ENCODE assay signal across 25 cellular contexts in the genomic region with DNA sequence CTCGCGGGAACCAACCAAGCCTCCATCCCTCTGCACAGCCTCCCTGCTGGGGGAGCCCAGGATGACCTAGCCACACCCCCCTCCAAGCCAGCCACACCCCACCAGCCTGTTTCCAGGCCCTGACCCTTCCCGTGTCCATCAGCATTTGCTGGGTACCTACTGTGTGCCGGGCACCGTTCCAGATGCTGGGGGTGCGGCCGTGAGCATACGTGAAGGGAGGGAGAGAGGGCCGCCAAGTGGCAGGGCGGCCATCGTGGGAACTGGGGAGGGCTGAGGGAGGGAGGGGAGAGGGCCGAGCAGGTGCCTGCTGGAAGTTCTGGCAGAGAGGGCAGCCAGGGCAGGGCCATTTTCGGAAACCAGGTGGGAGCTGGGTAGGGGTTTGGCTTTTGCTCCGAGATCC. TPM values are rescaled to one million over a fixed set of nuclear protein-coding genes. Genes with fewer than 3 reads are reported as not detected.
A peak's percentile ranks its signal among the peaks of the same experiment; 100 is the strongest.
DNase-seq lines count a peak whose midpoint lies in the region; ATAC-seq, FAIRE-seq and TF ChIP-seq lines count a peak whose summit lies in the region.
"Had no signal": no experiment of that assay in that cellular context is flagged by ENCODE, and none has a peak within 500 bp of the region (broad histone marks: within the 10 kb centered on the region; RNA-seq: fewer than 3 reads in every experiment).

No MANE protein-coding gene starts in this region.

- FAIRE-seq in H1 (lab: Jason Lieb, UNC): no peak
- FAIRE-seq: A204.1 had no signal

- H3K4me2 ChIP-seq in BLaER1 (peak overlapping the region; percentile 98), H1 (ENCODE audit: insufficient read depth in 1 of 2, low read depth in 2 of 2, low read length in 2 of 2) (no peak overlapping the region), neuronal stem cell (ENCODE audit: insufficient read depth, low read length, poor library complexity, severe bottlenecking) (no peak overlapping the region)

- POLR2A ChIA-PET in Caco-2 (lab: Charles Lee): no interaction called here
- POLR2A ChIA-PET in H1 (lab: Charles Lee; ENCODE audit: partially characterized antibody): no interaction called here

- BruUV-seq in Caco-2 (replicated peaks; lab: Mats Ljungman, UMichigan): no TSS peak

- H3K36me3 ChIP-seq in BLaER1: 0 out of 2 replicates have a peak, but pooled peaks cover 6% of the 10 kb centered on the region
- H3K36me3 ChIP-seq in Caco-2 (ENCODE audit: control insufficient read depth, insufficient read depth, low read length): no peaks in the 10 kb centered on the region; the same call in 1 of the 2 replicates
- H3K36me3 ChIP-seq in H1 (ENCODE audit: control insufficient read depth in 2 of 4, insufficient read depth in 4 of 4, low read length in 3 of 4): no peaks in the 10 kb centered on the region
- no peaks in the 10 kb centered on the region for H3K36me3 ChIP-seq in neuronal stem cell (replicated peaks in 1 of 2; ENCODE audit: control insufficient read depth in 2 of 2, insufficient read depth in 2 of 2, low read length in 2 of 2)
- no peaks in the 10 kb centered on the region for H3K36me3 ChIP-seq in psoas muscle (ENCODE audit: insufficient read depth in 1 of 2, low read depth in 1 of 2)

- H2AK5ac ChIP-seq in H1 (ENCODE audit: low read depth, low read length) (no peak overlapping the region), neuronal stem cell (ENCODE audit: low read depth, low read length) (peak overlapping the region; percentile 63)

- H2BK5ac ChIP-seq in H1 (ENCODE audit: low read depth, low read length) (no peak overlapping the region), neuronal stem cell (ENCODE audit: low read length) (no peak overlapping the region)

- H4K91ac ChIP-seq in H1 (replicated peaks; ENCODE audit: insufficient read length, low read length) (no peak overlapping the region), neuronal stem cell (ENCODE audit: low read depth, low read length, poor library complexity) (no peak overlapping the region)

- H3K9ac ChIP-seq in BLaER1 (0 out of 2 replicates have a peak overlapping the region, but pooled peaks have one; percentile 76), H1 (replicated peaks in 1 of 4; ENCODE audit: extremely low read depth in 1 of 4, low read depth in 3 of 4, low read length in 3 of 4) (no peak overlapping the region), neuronal stem cell (ENCODE audit: low read depth, low read length, poor library complexity) (no peak overlapping the region)

- H4K5ac ChIP-seq in H1 (ENCODE audit: insufficient read length, low read depth, low read length): no peak overlapping the region

- H3K23ac ChIP-seq in H1 (ENCODE audit: insufficient read length) (no peak overlapping the region), neuronal stem cell (ENCODE audit: low read depth, low read length, poor library complexity) (peak overlapping the region; percentile 73)

- ATAC-seq in psoas muscle: no peak

- no peak overlapping the region for H2BK15ac ChIP-seq in H1 (ENCODE audit: low read length)
- H2BK15ac ChIP-seq in neuronal stem cell (ENCODE audit: low read length): no peak overlapping the region

- TF ChIP-seq POLR2A in H1 (IDR thresholded peaks at IDR 0.05; ENCODE audit: control extremely low read depth in 1 of 2, low read depth in 2 of 2, low read length in 2 of 2): no peak

- peaks cover 98% of the 10 kb centered on the region for H3K4me1 ChIP-seq in BLaER1
- H3K4me1 ChIP-seq in Caco-2: peaks cover 6% of the 10 kb centered on the region; the same call in 1 of the 2 replicates
- H3K4me1 ChIP-seq in H1 (replicated peaks in 1 of 4; ENCODE audit: control insufficient read depth in 3 of 4, insufficient read depth in 4 of 4, low read length in 3 of 4): peaks cover 0 to 4% (median 0%) of the 10 kb centered on the region in 4 experiments; a peak in 1 of 7 replicates
- H3K4me1 ChIP-seq in neuronal stem cell (ENCODE audit: control insufficient read depth in 2 of 2, insufficient read depth in 1 of 2, low read depth in 1 of 2, low read length in 2 of 2): peaks cover 4 to 16% of the 10 kb centered on the region in 2 donors
- H3K4me1 ChIP-seq in psoas muscle: no peaks in the 10 kb centered on the region

- H4K20me1 ChIP-seq in BLaER1: peaks cover 44% of the 10 kb centered on the region
- peaks cover 2 to 7% of the 10 kb centered on the region in 2 experiments for H4K20me1 ChIP-seq in H1 (replicated peaks in 1 of 2; ENCODE audit: control insufficient read depth in 1 of 2, insufficient read depth in 2 of 2, low read length in 2 of 2)

- TF ChIP-seq RAD21 in H1 (IDR thresholded peaks at IDR 0.05 in 1 of 2, conservative IDR thresholded peaks at IDR 0.05 in 1 of 2; ENCODE audit: low read depth in 2 of 2, low read length in 2 of 2): no peak

- CTCF ChIA-PET in Caco-2 (lab: Charles Lee): no interaction called here
- CTCF ChIA-PET in H1 (lab: Charles Lee; ENCODE audit: partially characterized antibody): no interaction called here

- DNase-seq in Caco-2: no peak
- DNase-seq in H1 (ENCODE audit: low read depth in 1 of 2, low spot score in 2 of 2): no peak
- no peak for DNase-seq in neuronal stem cell (ENCODE audit: low spot score)
- DNase-seq in NCI-H2107 treated with DMSO at 0.1 percent for 48 hours (lab: John Stamatoyannopoulos, UW; ENCODE audit: unreplicated experiment): no peak
- no peak for DNase-seq in psoas muscle
- no peak for DNase-seq in type B pancreatic cell (ENCODE audit: extremely low spot score, unreplicated experiment)
- DNase-seq: CD8-positive, alpha-beta memory T cell; GDM1; H7; HFFc6; KBM-7; MM.1S; NCI-H1092; NCI-H1436; NCI-H187 treated with DMSO at 0.1 percent for 48 hours; NCI-H2107; NCI-H510A treated with DMSO at 0.1 percent for 48 hours; NCI-H774; NK-92 treated with Interleukin-12 subunit alpha and Interleukin-12 subunit beta, amount 100 ng/mL, for 24 hours; SHP77 treated with DMSO at 0.1 percent for 48 hours; SW 1271 had no signal

- no peaks in the 10 kb centered on the region for H3K79me2 ChIP-seq in H1 (ENCODE audit: control insufficient read depth in 1 of 2, insufficient read depth in 2 of 2, low read length in 2 of 2)

- H3K4me1 Mint-ChIP-seq in Caco-2 (ENCODE audit: low read depth, unreplicated experiment) (peaks cover 24% of the 10 kb centered on the region), type B pancreatic cell (ENCODE audit: unreplicated experiment) (peaks cover 21% of the 10 kb centered on the region)

- intact Hi-C loops in Caco-2 (cut with micrococcal nuclease; ENCODE audit: unreplicated experiment) (no loop called here), psoas muscle (cut with DNase I) (no loop called here)

- H4K8ac ChIP-seq in H1 (ENCODE audit: extremely low read depth, insufficient read depth, low read length): no peak overlapping the region
- no peak overlapping the region for H4K8ac ChIP-seq in neuronal stem cell (ENCODE audit: low read depth, low read length)

- H3K9me3 ChIP-seq in BLaER1: no peaks in the 10 kb centered on the region
- no peaks in the 10 kb centered on the region for H3K9me3 ChIP-seq in Caco-2
- no peaks in the 10 kb centered on the region for H3K9me3 ChIP-seq in H1 (ENCODE audit: insufficient read depth in 2 of 2, low read depth in 1 of 2, low read length in 1 of 2)
- H3K9me3 ChIP-seq in neuronal stem cell (replicated peaks in 1 of 2; ENCODE audit: control insufficient read depth in 2 of 2, insufficient read depth in 1 of 2, low read depth in 1 of 2, low read length in 2 of 2): no peaks in the 10 kb centered on the region
- no peaks in the 10 kb centered on the region for H3K9me3 ChIP-seq in psoas muscle

- no peaks in the 10 kb centered on the region; the same call in 1 of the 2 replicates for H3K79me1 ChIP-seq in H1 (ENCODE audit: low read depth, low read length)
- H3K79me1 ChIP-seq in neuronal stem cell (ENCODE audit: low read depth, low read length): peaks cover 8% of the 10 kb centered on the region

- H2BK12ac ChIP-seq in H1 (ENCODE audit: low read depth, low read length): no peak overlapping the region
- H2BK12ac ChIP-seq in neuronal stem cell (ENCODE audit: low read length): no peak overlapping the region

- H3K4me3 ChIP-seq in BLaER1 (no peak overlapping the region), Caco-2 (ENCODE audit: low read depth, low read length) (no peak overlapping the region), H1 (ENCODE audit: extremely low read depth in 1 of 4, insufficient read depth in 2 of 4, low read depth in 3 of 4, low read length in 4 of 4) (no peak overlapping the region), neuronal stem cell (ENCODE audit: low read length in 2 of 2) (no peak overlapping the region), psoas muscle (no peak overlapping the region)
- H3K4me3 ChIP-seq: SK-N-MC had no signal

- H3K18ac ChIP-seq in H1 (ENCODE audit: extremely low read depth, low read length) (no peak overlapping the region), neuronal stem cell (ENCODE audit: low read length) (peak overlapping the region; percentile 85)

- H2AFZ ChIP-seq in H1 (ENCODE audit: low read length) (no peak overlapping the region), neuronal stem cell (ENCODE audit: low read length) (no peak overlapping the region)

- no peak overlapping the region for H3K56ac ChIP-seq in H1 (replicated peaks; ENCODE audit: insufficient read length, low read depth, low read length)

- H3K27me3 Mint-ChIP-seq in Caco-2 (ENCODE audit: insufficient read depth, unreplicated experiment): no peaks in the 10 kb centered on the region
- H3K27me3 Mint-ChIP-seq in type B pancreatic cell: no peaks in the 10 kb centered on the region

- H3K14ac ChIP-seq in H1 (ENCODE audit: insufficient read length): no peak overlapping the region
- no peak overlapping the region for H3K14ac ChIP-seq in neuronal stem cell (ENCODE audit: low read length)

- H3K27ac ChIP-seq in BLaER1 (peak overlapping the region; percentile 92), H1 (ENCODE audit: low read depth, low read length) (no peak overlapping the region), neuronal stem cell (replicated peaks; ENCODE audit: low read length) (no peak overlapping the region), psoas muscle (no peak overlapping the region)
- H3K27ac ChIP-seq: RWPE1, SK-N-MC had no signal

- H3K23me2 ChIP-seq in H1 (ENCODE audit: low read depth, low read length): no peaks in the 10 kb centered on the region

- no peak overlapping the region for H3K4ac ChIP-seq in H1 (replicated peaks; ENCODE audit: insufficient read length, low read depth, low read length)
- peak overlapping the region; percentile 6 for H3K4ac ChIP-seq in neuronal stem cell (ENCODE audit: low read length)

- H3K27ac Mint-ChIP-seq in Caco-2 (ENCODE audit: unreplicated experiment): peak overlapping the region; percentile 23
- H3K27ac Mint-ChIP-seq in type B pancreatic cell: no peak overlapping the region
- H3K27ac Mint-ChIP-seq: HFFc6 had no signal

- H3K27me3 ChIP-seq in BLaER1 (no peaks in the 10 kb centered on the region), Caco-2 (replicated peaks; ENCODE audit: control insufficient read depth, insufficient read depth, low read length) (no peaks in the 10 kb centered on the region), H1 (replicated peaks in 1 of 4; ENCODE audit: control insufficient read depth in 3 of 4, extremely low read depth in 1 of 4, insufficient read depth in 3 of 4, low read length in 3 of 4) (no peaks in the 10 kb centered on the region), neuronal stem cell (ENCODE audit: control insufficient read depth in 3 of 3, insufficient read depth in 3 of 3, low read depth in 1 of 3, low read length in 3 of 3) (no peaks in the 10 kb centered on the region), psoas muscle (ENCODE audit: insufficient read depth in 3 of 3, low read length in 2 of 3) (peaks cover 0 to 18% (median 5%) of the 10 kb centered on the region in 3 donors)

- no peak overlapping the region for H2BK120ac ChIP-seq in H1 (replicated peaks; ENCODE audit: low read depth, low read length)
- no peak overlapping the region for H2BK120ac ChIP-seq in neuronal stem cell (ENCODE audit: low read depth, low read length)

- TF ChIP-seq CTCF in Caco-2 (IDR thresholded peaks at IDR 0.05; ENCODE audit: insufficient read depth in 1 of 2, low read depth in 1 of 2, low read length in 1 of 2, severe bottlenecking in 1 of 2, unreplicated experiment in 1 of 2) (no peak), H1 (IDR thresholded peaks at IDR 0.05; ENCODE audit: control extremely low read depth in 1 of 3, insufficient read depth in 1 of 3, low read depth in 1 of 3, low read length in 3 of 3) (no peak), psoas muscle (IDR thresholded peaks at IDR 0.05) (no peak), type B pancreatic cell (conservative IDR thresholded peaks at IDR 0.05) (no peak)

- H3K4me3 Mint-ChIP-seq in Caco-2 (ENCODE audit: unreplicated experiment): no peak overlapping the region
- H3K4me3 Mint-ChIP-seq in type B pancreatic cell: no peak overlapping the region
- H3K4me3 Mint-ChIP-seq: HFFc6 had no signal

- H3K36me3 Mint-ChIP-seq in Caco-2 (ENCODE audit: insufficient read depth, unreplicated experiment): peaks cover 1% of the 10 kb centered on the region
- no peaks in the 10 kb centered on the region for H3K36me3 Mint-ChIP-seq in type B pancreatic cell
- H3K36me3 Mint-ChIP-seq: CD8-positive, alpha-beta memory T cell had no signal

- no peak for TF ChIP-seq EP300 in H1 (IDR thresholded peaks at IDR 0.05; ENCODE audit: borderline replicate concordance in 1 of 2, low read depth in 2 of 2, low read length in 2 of 2)

- no peaks in the 10 kb centered on the region for H3K9me3 Mint-ChIP-seq in Caco-2 (ENCODE audit: unreplicated experiment)
- H3K9me3 Mint-ChIP-seq in type B pancreatic cell: no peaks in the 10 kb centered on the region
- H3K9me3 Mint-ChIP-seq: CD8-positive, alpha-beta memory T cell; HFFc6 had no signal

- WGBS in H1 (ENCODE audit: extremely low coverage in 1 of 2, insufficient coverage in 1 of 2, insufficient read length in 1 of 2, insufficient replicate concordance in 2 of 2, low coverage in 1 of 2, low lambda C conversion rate in 2 of 2, missing lambda C conversion rate in 1 of 2), 2 experiments: 73% methylated on average over 10 of the region's 14 CpGs; no CpG with 5 or more reads in 1 of the 2 experiments
- no CpG with 5 or more reads among the region's 14 CpGs for WGBS in neuronal stem cell (ENCODE audit: extremely low coverage in 2 of 2, insufficient read length in 2 of 2, insufficient replicate concordance in 1 of 2), 2 donors
- WGBS in psoas muscle, 3 donors: 63 to 72% (median 68%) methylated on average over 13 to 14 of the region's 14 CpGs

- H2BK20ac ChIP-seq in H1 (ENCODE audit: low read length): no peak overlapping the region

RNA-seq across cellular contexts. Expression of a gene that starts 23.1 kb away (rescaled TPM):
- total RNA-seq in Caco-2 (2022) (24.1 and 25.9 TPM in 2 replicates), psoas muscle (1 to 10 TPM; 2.3 to 2.9 (median 2.6) TPM), type B pancreatic cell (ENCODE audit: low replicate concordance) (24.0 and 26.7 TPM in 2 replicates)
- total RNA-seq in H1 (2021; fragmentation: NEBNext Ultra II Directional; extraction: Animal tissue kit (Norgen Biotek cat#: 25700)): 3.4 and 4.8 TPM in 2 replicates
- polyA plus RNA-seq in H1 (2011; rRNA removed) (0.74 and 1.4 TPM in 2 replicates), psoas muscle (1 to 10 TPM in 1 of 3 donors, under 1 TPM in 2; 0.43 to 1.4 (median 0.56) TPM)
- 1.1 TPM for polyA plus RNA-seq in H1 (2011; cell fraction: cytosol; rRNA removed)
- 3.6 TPM for polyA plus RNA-seq in H1 (2011; cell fraction: nucleus; rRNA removed)
- 1.5 to 3.3 TPM (median 1.9 TPM) in 4 replicates for polyA plus RNA-seq in H1 (2012, experiment 1 of 2)
- polyA plus RNA-seq in H1 (2012, experiment 2 of 2): 1.00 TPM
- polyA plus RNA-seq in H1 (2013, experiment 1 of 2): 3.1 TPM
- polyA plus RNA-seq in H1 (2013, experiment 2 of 2): 2.9 TPM
- polyA minus RNA-seq in H1 (2011; rRNA and poly(A)+ RNA removed): 0.29 and 0.57 TPM in 2 replicates
- 2.8 TPM for polyA minus RNA-seq in H1 (2011; cell fraction: cytosol; rRNA and poly(A)+ RNA removed)
- 3.3 TPM for polyA minus RNA-seq in H1 (2011; cell fraction: nucleus; rRNA and poly(A)+ RNA removed)
- 3.8 TPM for polyA plus RNA-seq in neuronal stem cell (2013, experiment 1 of 2)
- polyA plus RNA-seq in neuronal stem cell (2013, experiment 2 of 2): 4.0 TPM
